ENCODE assay signal across 1 cellular context in the genomic region with DNA sequence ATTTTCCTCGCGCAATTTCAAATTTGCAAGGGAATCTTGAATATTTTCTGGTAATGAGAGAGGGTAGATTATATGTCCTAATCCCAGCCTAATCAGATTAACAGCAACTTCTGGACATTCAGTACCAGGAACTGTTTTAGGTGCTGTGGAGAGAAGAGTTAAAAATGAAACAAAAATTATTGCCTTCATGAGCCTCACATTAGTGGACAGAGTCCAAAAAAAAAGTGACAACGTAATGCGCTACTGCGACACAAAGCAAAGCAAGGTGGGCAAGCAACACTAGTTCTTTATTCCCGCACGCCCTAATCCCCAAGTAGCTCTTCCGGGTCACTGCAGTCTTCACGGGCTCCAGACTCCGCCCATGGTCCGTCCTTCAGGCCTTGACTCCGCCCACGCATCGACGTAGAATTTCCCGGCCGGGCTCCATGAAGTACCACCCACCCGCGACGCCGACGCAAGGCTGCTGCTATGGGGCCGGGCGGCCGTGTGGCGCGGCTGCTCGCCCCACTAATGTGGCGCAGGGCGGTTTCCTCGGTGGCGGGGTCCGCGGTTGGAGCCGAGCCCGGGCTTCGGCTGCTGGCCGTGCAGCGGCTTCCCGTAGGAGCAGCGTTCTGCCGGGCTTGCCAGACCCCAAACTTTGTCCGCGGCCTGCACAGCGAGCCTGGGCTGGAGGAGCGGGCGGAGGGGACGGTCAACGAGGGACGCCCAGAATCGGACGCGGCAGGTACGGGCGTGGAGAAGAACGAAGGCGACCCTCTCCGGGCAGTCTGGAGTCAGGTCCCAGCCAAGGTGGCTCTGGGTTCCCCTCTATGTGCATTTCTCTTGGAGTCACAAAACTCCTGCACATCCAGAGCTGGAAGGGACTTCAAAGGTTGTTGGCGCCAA.
A peak's percentile ranks its signal among the peaks of the same experiment; 100 is the strongest.
TF ChIP-seq lines count a peak whose summit lies in the region.

TSS of gene MALSU1 (plus strand) at position 455 of the 885 bp plus-strand sequence. CDS start at position 469, 14 bp downstream.

TF ChIP-seq in HepG2, 621 proteins besides CTCF, POLR2A, EP300 and RAD21 (continued from another document and continues in another):
- TF ChIP-seq, protein P1, sequence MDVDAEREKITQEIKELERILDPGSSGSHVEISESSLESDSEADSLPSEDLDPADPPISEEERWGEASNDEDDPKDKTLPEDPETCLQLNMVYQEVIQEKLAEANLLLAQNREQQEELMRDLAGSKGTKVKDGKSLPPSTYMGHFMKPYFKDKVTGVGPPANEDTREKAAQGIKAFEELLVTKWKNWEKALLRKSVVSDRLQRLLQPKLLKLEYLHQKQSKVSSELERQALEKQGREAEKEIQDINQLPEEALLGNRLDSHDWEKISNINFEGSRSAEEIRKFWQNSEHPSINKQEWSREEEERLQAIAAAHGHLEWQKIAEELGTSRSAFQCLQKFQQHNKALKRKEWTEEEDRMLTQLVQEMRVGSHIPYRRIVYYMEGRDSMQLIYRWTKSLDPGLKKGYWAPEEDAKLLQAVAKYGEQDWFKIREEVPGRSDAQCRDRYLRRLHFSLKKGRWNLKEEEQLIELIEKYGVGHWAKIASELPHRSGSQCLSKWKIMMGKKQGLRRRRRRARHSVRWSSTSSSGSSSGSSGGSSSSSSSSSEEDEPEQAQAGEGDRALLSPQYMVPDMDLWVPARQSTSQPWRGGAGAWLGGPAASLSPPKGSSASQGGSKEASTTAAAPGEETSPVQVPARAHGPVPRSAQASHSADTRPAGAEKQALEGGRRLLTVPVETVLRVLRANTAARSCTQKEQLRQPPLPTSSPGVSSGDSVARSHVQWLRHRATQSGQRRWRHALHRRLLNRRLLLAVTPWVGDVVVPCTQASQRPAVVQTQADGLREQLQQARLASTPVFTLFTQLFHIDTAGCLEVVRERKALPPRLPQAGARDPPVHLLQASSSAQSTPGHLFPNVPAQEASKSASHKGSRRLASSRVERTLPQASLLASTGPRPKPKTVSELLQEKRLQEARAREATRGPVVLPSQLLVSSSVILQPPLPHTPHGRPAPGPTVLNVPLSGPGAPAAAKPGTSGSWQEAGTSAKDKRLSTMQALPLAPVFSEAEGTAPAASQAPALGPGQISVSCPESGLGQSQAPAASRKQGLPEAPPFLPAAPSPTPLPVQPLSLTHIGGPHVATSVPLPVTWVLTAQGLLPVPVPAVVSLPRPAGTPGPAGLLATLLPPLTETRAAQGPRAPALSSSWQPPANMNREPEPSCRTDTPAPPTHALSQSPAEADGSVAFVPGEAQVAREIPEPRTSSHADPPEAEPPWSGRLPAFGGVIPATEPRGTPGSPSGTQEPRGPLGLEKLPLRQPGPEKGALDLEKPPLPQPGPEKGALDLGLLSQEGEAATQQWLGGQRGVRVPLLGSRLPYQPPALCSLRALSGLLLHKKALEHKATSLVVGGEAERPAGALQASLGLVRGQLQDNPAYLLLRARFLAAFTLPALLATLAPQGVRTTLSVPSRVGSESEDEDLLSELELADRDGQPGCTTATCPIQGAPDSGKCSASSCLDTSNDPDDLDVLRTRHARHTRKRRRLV (CRISPR knock-in tag; IDR thresholded peaks at IDR 0.05), result no peak; the same call in 1 of the 2 replicates
- TF ChIP-seq MLX (CRISPR knock-in tag; IDR thresholded peaks at IDR 0.05), result no peak
- TF ChIP-seq EZH2 (conservative IDR thresholded peaks at IDR 0.05; ENCODE audit: low read depth, low read length), result no peak
- no peak for TF ChIP-seq ZNF546 (CRISPR knock-in tag; conservative IDR thresholded peaks at IDR 0.05)
- TF ChIP-seq, protein P2, sequence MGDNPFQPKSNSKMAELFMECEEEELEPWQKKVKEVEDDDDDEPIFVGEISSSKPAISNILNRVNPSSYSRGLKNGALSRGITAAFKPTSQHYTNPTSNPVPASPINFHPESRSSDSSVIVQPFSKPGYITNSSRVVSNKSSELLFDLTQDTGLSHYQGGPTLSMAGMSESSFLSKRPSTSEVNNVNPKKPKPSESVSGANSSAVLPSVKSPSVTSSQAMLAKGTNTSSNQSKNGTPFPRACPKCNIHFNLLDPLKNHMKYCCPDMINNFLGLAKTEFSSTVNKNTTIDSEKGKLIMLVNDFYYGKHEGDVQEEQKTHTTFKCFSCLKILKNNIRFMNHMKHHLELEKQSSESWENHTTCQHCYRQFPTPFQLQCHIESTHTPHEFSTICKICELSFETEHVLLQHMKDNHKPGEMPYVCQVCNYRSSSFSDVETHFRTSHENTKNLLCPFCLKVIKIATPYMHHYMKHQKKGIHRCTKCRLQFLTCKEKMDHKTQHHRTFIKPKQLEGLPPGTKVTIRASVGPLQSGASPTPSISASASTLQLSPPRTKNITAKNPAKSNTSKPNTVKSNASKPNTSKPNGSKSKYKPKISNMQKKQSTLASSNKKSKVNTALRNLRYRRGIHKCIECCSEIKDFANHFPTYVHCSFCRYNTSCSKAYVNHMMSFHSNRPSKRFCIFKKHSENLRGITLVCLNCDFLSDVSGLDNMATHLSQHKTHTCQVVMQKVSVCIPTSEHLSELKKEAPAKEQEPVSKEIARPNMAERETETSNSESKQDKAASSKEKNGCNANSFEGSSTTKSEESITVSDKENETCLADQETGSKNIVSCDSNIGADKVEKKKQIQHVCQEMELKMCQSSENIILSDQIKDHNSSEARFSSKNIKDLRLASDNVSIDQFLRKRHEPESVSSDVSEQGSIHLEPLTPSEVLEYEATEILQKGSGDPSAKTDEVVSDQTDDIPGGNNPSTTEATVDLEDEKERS (CRISPR knock-in tag; IDR thresholded peaks at IDR 0.05), result no peak
- TF ChIP-seq ZNF547 (CRISPR knock-in tag; IDR thresholded peaks at IDR 0.05), result peak; percentile 87; the same call in 1 of the 2 replicates
- no peak for TF ChIP-seq ZNF816 (CRISPR knock-in tag; IDR thresholded peaks at IDR 0.05; ENCODE audit: borderline replicate concordance)
- TF ChIP-seq KDM4B (CRISPR knock-in tag; IDR thresholded peaks at IDR 0.05), result no peak
- no peak for TF ChIP-seq SCMH1 (CRISPR knock-in tag; IDR thresholded peaks at IDR 0.05; ENCODE audit: borderline replicate concordance)
- TF ChIP-seq TOE1 (CRISPR knock-in tag; IDR thresholded peaks at IDR 0.05), result no peak
- TF ChIP-seq MZF1 (CRISPR knock-in tag; IDR thresholded peaks at IDR 0.05; ENCODE audit: borderline replicate concordance), result no peak
- TF ChIP-seq NFIB (CRISPR knock-in tag; IDR thresholded peaks at IDR 0.05; ENCODE audit: borderline replicate concordance), result no peak
- TF ChIP-seq NFKBIZ (CRISPR knock-in tag; IDR thresholded peaks at IDR 0.05), result peak; percentile 60; the same call in 1 of the 2 replicates
- TF ChIP-seq ZSCAN29 (CRISPR knock-in tag; conservative IDR thresholded peaks at IDR 0.05), result 0 out of 2 replicates have a peak, but pooled peaks have one; percentile 46
- TF ChIP-seq ZNF761 (CRISPR knock-in tag; conservative IDR thresholded peaks at IDR 0.05), result no peak
- no peak for TF ChIP-seq ZSCAN30 (CRISPR knock-in tag; IDR thresholded peaks at IDR 0.05)
- TF ChIP-seq ZNF772 (CRISPR knock-in tag; IDR thresholded peaks at IDR 0.05), result peak; percentile 92
- TF ChIP-seq, protein P3, sequence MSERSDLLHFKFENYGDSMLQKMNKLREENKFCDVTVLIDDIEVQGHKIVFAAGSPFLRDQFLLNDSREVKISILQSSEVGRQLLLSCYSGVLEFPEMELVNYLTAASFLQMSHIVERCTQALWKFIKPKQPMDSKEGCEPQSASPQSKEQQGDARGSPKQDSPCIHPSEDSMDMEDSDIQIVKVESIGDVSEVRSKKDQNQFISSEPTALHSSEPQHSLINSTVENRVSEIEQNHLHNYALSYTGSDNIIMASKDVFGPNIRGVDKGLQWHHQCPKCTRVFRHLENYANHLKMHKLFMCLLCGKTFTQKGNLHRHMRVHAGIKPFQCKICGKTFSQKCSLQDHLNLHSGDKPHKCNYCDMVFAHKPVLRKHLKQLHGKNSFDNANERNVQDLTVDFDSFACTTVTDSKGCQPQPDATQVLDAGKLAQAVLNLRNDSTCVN (CRISPR knock-in tag; IDR thresholded peaks at IDR 0.05; ENCODE audit: borderline replicate concordance), result peak; percentile 1; the same call in 1 of the 2 replicates
- no peak for TF ChIP-seq PAX8 (CRISPR knock-in tag; IDR thresholded peaks at IDR 0.05; ENCODE audit: borderline replicate concordance)
- TF ChIP-seq ZNF143 (CRISPR knock-in tag; IDR thresholded peaks at IDR 0.05), result peak; percentile 75
- TF ChIP-seq, protein P4, sequence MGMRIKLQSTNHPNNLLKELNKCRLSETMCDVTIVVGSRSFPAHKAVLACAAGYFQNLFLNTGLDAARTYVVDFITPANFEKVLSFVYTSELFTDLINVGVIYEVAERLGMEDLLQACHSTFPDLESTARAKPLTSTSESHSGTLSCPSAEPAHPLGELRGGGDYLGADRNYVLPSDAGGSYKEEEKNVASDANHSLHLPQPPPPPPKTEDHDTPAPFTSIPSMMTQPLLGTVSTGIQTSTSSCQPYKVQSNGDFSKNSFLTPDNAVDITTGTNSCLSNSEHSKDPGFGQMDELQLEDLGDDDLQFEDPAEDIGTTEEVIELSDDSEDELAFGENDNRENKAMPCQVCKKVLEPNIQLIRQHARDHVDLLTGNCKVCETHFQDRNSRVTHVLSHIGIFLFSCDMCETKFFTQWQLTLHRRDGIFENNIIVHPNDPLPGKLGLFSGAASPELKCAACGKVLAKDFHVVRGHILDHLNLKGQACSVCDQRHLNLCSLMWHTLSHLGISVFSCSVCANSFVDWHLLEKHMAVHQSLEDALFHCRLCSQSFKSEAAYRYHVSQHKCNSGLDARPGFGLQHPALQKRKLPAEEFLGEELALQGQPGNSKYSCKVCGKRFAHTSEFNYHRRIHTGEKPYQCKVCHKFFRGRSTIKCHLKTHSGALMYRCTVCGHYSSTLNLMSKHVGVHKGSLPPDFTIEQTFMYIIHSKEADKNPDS (CRISPR knock-in tag; IDR thresholded peaks at IDR 0.05), result no peak
- no peak for TF ChIP-seq PRPF4 (IDR thresholded peaks at IDR 0.05; ENCODE audit: low read depth, low read length, poor library complexity, severe bottlenecking)
- no peak for TF ChIP-seq ZNF124 (CRISPR knock-in tag; IDR thresholded peaks at IDR 0.05)
- TF ChIP-seq, protein P5, sequence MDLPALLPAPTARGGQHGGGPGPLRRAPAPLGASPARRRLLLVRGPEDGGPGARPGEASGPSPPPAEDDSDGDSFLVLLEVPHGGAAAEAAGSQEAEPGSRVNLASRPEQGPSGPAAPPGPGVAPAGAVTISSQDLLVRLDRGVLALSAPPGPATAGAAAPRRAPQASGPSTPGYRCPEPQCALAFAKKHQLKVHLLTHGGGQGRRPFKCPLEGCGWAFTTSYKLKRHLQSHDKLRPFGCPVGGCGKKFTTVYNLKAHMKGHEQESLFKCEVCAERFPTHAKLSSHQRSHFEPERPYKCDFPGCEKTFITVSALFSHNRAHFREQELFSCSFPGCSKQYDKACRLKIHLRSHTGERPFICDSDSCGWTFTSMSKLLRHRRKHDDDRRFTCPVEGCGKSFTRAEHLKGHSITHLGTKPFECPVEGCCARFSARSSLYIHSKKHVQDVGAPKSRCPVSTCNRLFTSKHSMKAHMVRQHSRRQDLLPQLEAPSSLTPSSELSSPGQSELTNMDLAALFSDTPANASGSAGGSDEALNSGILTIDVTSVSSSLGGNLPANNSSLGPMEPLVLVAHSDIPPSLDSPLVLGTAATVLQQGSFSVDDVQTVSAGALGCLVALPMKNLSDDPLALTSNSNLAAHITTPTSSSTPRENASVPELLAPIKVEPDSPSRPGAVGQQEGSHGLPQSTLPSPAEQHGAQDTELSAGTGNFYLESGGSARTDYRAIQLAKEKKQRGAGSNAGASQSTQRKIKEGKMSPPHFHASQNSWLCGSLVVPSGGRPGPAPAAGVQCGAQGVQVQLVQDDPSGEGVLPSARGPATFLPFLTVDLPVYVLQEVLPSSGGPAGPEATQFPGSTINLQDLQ (CRISPR knock-in tag; IDR thresholded peaks at IDR 0.05), result no peak
- TF ChIP-seq ZBTB43 (CRISPR knock-in tag; conservative IDR thresholded peaks at IDR 0.05), result 0 out of 2 replicates have a peak, but pooled peaks have one; percentile 39
- no peak for TF ChIP-seq FLYWCH1 (CRISPR knock-in tag; IDR thresholded peaks at IDR 0.05)
- peak; percentile 54; the same call in 1 of the 2 replicates for TF ChIP-seq MAZ (IDR thresholded peaks at IDR 0.05; ENCODE audit: borderline replicate concordance, low read depth, low read length)
- peak; percentile 75 for TF ChIP-seq MAZ (CRISPR knock-in tag; IDR thresholded peaks at IDR 0.05; ENCODE audit: low read depth)
- TF ChIP-seq, protein P6, sequence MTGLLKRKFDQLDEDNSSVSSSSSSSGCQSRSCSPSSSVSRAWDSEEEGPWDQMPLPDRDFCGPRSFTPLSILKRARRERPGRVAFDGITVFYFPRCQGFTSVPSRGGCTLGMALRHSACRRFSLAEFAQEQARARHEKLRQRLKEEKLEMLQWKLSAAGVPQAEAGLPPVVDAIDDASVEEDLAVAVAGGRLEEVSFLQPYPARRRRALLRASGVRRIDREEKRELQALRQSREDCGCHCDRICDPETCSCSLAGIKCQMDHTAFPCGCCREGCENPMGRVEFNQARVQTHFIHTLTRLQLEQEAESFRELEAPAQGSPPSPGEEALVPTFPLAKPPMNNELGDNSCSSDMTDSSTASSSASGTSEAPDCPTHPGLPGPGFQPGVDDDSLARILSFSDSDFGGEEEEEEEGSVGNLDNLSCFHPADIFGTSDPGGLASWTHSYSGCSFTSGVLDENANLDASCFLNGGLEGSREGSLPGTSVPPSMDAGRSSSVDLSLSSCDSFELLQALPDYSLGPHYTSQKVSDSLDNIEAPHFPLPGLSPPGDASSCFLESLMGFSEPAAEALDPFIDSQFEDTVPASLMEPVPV (CRISPR knock-in tag; IDR thresholded peaks at IDR 0.05), result peak; percentile 86; the same call in 1 of the 2 replicates
- TF ChIP-seq, protein P7, sequence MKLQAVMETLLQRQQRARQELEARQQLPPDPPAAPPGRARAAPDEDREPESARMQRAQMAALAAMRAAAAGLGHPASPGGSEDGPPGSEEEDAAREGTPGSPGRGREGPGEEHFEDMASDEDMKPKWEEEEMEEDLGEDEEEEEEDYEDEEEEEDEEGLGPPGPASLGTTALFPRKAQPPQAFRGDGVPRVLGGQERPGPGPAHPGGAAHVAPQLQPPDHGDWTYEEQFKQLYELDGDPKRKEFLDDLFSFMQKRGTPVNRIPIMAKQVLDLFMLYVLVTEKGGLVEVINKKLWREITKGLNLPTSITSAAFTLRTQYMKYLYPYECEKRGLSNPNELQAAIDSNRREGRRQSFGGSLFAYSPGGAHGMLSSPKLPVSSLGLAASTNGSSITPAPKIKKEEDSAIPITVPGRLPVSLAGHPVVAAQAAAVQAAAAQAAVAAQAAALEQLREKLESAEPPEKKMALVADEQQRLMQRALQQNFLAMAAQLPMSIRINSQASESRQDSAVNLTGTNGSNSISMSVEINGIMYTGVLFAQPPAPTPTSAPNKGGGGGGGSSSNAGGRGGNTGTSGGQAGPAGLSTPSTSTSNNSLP (IDR thresholded peaks at IDR 0.05; ENCODE audit: low read depth, low read length), result no peak
- no peak for TF ChIP-seq ZNF263 (CRISPR knock-in tag; IDR thresholded peaks at IDR 0.05)
- TF ChIP-seq ZNF792 (CRISPR knock-in tag; IDR thresholded peaks at IDR 0.05), result 0 out of 2 replicates have a peak, but pooled peaks have one; percentile 59
- no peak for TF ChIP-seq NFE2L1 (CRISPR knock-in tag; IDR thresholded peaks at IDR 0.05; ENCODE audit: borderline replicate concordance)
